ENCODE assay signal across 10 cellular contexts in the genomic region with DNA sequence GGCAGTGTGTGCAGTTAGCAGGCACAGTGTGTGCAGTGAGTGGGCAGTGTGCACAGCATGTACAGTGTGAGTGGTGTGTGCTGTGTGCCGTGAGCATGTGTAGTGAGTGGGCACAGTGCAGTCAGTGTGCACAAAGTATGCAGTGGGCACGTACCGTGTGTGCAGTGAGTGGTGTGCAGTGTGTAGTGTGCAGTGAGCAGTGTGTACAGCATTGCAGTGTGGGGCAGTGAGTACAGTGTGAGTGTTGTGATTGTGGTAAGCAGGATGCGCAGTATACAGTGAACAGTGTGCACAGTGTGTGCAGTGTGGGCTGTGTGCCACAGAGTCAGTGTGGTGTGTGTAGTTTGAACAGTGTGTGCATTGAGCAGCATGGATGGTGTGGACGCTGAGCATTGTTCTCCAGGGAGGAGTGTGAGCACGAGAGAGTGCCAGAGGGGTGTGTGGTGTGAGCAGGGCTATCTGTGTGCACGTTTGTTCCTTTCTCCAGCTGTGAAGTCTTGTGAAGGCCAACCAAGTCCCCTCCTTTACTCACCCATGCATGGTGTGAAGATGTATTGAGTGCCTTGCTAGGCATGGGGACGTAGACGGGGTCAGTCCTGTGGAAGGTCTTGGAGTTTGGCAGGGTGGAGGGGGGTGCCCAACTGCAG. TPM values are rescaled to one million over a fixed set of nuclear protein-coding genes. Genes with fewer than 3 reads are reported as not detected.
DNase-seq lines count a peak whose midpoint lies in the region; ATAC-seq and TF ChIP-seq lines count a peak whose summit lies in the region.
"Had no signal": no experiment of that assay in that cellular context is flagged by ENCODE, and none has a peak within 500 bp of the region (broad histone marks: within the 10 kb centered on the region; RNA-seq: fewer than 3 reads in every experiment).

No MANE protein-coding gene starts in this region.

- H3K27me3 ChIP-seq in left ventricle myocardium inferior (ENCODE audit: low read depth) (peaks cover 57% of the 10 kb centered on the region), muscle layer of duodenum (ENCODE audit: low read depth, low read length) (peaks cover 24% of the 10 kb centered on the region), testis (no peaks in the 10 kb centered on the region)

- H3K36me3 ChIP-seq in left ventricle myocardium inferior (peaks cover 18% of the 10 kb centered on the region), muscle layer of duodenum (ENCODE audit: control insufficient read depth in 1 of 2, insufficient read depth in 2 of 2, low read length in 2 of 2) (no peaks in the 10 kb centered on the region), testis (ENCODE audit: low read depth, missing control alignments) (no peaks in the 10 kb centered on the region)

- intact Hi-C loops in left ventricle myocardium inferior (cut with micrococcal nuclease) = no loop called here
- intact Hi-C loops in Right ventricle myocardium superior (cut with DNase I) = no loop called here
- intact Hi-C loops in testis (cut with DNase I; ENCODE audit: low total_unique reads) = no loop called here

- H3K4me1 ChIP-seq in left ventricle myocardium inferior (peaks cover 55% of the 10 kb centered on the region), muscle layer of duodenum (ENCODE audit: control insufficient read depth in 1 of 2, insufficient read depth in 2 of 2, low read length in 2 of 2) (peaks cover 0 to 17% of the 10 kb centered on the region in 2 donors), testis (peaks cover 6% of the 10 kb centered on the region)

- H3K9me3 ChIP-seq in left ventricle myocardium inferior (replicated peaks) (no peaks in the 10 kb centered on the region), muscle layer of duodenum (ENCODE audit: control insufficient read depth in 1 of 2, low read length in 2 of 2) (no peaks in the 10 kb centered on the region), testis (no peaks in the 10 kb centered on the region)

- TF ChIP-seq POLR2A in testis (IDR thresholded peaks at IDR 0.05) = no peak

- no peak for DNase-seq in left ventricle myocardium inferior
- no peak for DNase-seq in Right ventricle myocardium superior
- no peak for DNase-seq in coronary artery (ENCODE audit: low spot score)
- DNase-seq in testis = no peak
- DNase-seq in cortex of kidney (lab: John Stamatoyannopoulos, UW) = no peak
- DNase-seq: SHP77; stimulated activated CD4-positive, alpha-beta T cell treated with anti-CD3 and anti-CD28 coated beads, Interleukin-2, amount 100 ng/mL, for 48 hours had no signal

- WGBS in testis, 2 donors = 67% methylated on average over 9 of the region's 9 CpGs

- TF ChIP-seq CTCF in left ventricle myocardium inferior (IDR thresholded peaks at IDR 0.05; ENCODE audit: borderline replicate concordance) = no peak
- no peak for TF ChIP-seq CTCF in coronary artery (IDR thresholded peaks at IDR 0.05)
- TF ChIP-seq CTCF in testis (IDR thresholded peaks at IDR 0.05) = no peak

- H3K4me3 ChIP-seq in left ventricle myocardium inferior (peak overlapping the region; percentile 69), coronary artery (peak overlapping the region; percentile 60), muscle layer of duodenum (ENCODE audit: low read depth in 1 of 2, low read length in 2 of 2) (peak overlapping the region; percentile 19 to 56), testis (peak overlapping the region in 1 of 2 donors; percentile 40)

- peak overlapping the region; percentile 77 for H3K27ac ChIP-seq in left ventricle myocardium inferior (replicated peaks)
- H3K27ac ChIP-seq in coronary artery = no peak overlapping the region
- no peak overlapping the region for H3K27ac ChIP-seq in muscle layer of duodenum (ENCODE audit: low read length)
- no peak overlapping the region for H3K27ac ChIP-seq in testis

- no peak for ATAC-seq in Right ventricle myocardium superior (ENCODE audit: poor library complexity)
- no peak for ATAC-seq in GM19452 (IDR thresholded peaks at IDR 0.05; ENCODE audit: unreplicated experiment)
- ATAC-seq in HG03520 (IDR thresholded peaks at IDR 0.05; ENCODE audit: unreplicated experiment) = no peak

RNA-seq across cellular contexts. Expression of a gene that starts 3.1 kb away (rescaled TPM):
- 23.1 TPM for total RNA-seq in left ventricle myocardium inferior
- 19.3 TPM for total RNA-seq in Right ventricle myocardium superior
- 10 to 100 TPM; 11.4 to 16.0 TPM for total RNA-seq in testis
- 6.3 TPM for polyA plus RNA-seq in testis (ENCODE audit: insufficient read depth, low read depth, low replicate concordance)

RNA-seq across cellular contexts. Expression of a gene that starts 47.7 kb away (rescaled TPM):
- total RNA-seq in left ventricle myocardium inferior = 23.5 TPM
- 19.1 TPM for total RNA-seq in Right ventricle myocardium superior
- total RNA-seq in testis = 10 to 100 TPM; 60.9 to 73.5 TPM
- 95.9 TPM for polyA plus RNA-seq in testis (ENCODE audit: insufficient read depth, low read depth, low replicate concordance)
